Comparison of ENCODE assay signal across 1 cellular context in the genomic region with DNA sequence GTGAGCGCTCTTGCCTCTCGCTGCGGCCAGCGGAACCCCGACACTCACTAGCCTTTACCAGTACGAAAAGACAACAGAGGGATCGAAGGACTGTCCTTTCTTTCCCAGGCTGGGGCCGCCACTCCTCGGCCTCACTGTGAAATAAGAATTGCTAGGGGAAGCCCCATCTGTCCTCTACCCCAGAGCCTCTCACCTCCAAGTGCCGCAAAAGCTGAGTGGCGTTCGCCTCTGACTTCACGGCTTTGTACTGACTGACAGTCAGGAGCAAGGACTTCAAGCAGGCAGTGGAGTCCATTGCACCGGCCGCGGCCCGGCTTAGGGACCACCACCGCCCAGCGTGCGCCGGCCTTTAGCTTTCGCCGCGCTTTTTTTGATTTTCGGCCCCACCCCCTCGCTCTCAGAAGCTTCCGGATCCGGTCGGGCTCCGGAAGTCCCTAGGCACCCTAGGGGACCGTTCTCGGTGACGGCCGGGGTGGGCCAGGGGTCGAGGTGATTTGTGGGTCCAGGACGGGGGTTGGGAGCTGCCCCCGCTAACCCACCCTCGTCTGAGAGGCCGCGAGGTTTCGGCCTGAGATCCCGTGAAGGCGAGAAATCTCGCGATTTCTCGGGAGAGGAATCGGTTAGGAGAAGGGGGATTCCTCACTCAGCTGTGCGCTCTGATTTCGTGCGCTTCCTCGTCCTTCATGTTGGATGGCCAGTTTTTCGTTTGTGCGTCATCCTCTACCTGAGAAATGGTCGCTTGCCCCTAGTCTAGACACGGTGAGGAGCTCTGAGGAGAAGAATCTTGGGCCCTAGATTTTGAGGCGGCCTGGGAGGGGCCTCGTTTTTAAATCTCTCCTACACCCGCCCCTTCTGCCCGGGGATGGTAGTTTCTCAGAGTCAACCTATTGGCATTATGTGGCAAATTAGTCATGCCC.
TF ChIP-seq lines count a peak whose summit lies in the region.

A gene (minus strand): TSS at position 358 of the 917 bp plus-strand sequence. CDS start 63 bp downstream, at position 295.
A gene with protein sequence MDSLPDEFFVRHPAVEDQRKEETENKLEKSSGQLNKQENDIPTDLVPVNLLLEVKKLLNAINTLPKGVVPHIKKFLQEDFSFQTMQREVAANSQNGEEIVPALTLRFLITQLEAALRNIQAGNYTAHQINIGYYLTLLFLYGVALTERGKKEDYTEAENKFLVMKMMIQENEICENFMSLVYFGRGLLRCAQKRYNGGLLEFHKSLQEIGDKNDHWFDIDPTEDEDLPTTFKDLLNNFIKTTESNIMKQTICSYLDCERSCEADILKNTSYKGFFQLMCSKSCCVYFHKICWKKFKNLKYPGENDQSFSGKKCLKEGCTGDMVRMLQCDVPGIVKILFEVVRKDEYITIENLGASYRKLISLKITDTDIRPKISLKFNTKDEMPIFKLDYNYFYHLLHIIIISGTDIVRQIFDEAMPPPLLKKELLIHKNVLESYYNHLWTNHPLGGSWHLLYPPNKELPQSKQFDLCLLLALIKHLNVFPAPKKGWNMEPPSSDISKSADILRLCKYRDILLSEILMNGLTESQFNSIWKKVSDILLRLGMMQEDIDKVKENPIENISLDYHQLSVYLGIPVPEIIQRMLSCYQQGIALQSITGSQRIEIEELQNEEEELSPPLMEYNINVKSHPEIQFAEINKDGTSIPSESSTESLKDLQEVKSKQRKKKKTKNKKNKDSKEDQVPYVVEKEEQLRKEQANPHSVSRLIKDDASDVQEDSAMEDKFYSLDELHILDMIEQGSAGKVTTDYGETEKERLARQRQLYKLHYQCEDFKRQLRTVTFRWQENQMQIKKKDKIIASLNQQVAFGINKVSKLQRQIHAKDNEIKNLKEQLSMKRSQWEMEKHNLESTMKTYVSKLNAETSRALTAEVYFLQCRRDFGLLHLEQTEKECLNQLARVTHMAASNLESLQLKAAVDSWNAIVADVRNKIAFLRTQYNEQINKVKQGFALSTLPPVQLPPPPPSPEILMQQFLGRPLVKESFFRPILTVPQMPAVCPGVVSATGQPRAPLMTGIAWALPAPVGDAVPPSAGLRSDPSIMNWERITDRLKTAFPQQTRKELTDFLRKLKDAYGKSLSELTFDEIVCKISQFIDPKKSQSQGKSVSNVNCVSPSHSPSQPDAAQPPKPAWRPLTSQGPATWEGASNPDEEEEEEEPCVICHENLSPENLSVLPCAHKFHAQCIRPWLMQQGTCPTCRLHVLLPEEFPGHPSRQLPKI (plus strand): TSS at position 642 of the 917 bp plus-strand sequence. CDS start 15,685 bp downstream, outside the sequence.

TF ChIP-seq in HepG2, 621 proteins besides CTCF, POLR2A, EP300 and RAD21 (continued from another document and continues in another):
- TF ChIP-seq, protein P1, sequence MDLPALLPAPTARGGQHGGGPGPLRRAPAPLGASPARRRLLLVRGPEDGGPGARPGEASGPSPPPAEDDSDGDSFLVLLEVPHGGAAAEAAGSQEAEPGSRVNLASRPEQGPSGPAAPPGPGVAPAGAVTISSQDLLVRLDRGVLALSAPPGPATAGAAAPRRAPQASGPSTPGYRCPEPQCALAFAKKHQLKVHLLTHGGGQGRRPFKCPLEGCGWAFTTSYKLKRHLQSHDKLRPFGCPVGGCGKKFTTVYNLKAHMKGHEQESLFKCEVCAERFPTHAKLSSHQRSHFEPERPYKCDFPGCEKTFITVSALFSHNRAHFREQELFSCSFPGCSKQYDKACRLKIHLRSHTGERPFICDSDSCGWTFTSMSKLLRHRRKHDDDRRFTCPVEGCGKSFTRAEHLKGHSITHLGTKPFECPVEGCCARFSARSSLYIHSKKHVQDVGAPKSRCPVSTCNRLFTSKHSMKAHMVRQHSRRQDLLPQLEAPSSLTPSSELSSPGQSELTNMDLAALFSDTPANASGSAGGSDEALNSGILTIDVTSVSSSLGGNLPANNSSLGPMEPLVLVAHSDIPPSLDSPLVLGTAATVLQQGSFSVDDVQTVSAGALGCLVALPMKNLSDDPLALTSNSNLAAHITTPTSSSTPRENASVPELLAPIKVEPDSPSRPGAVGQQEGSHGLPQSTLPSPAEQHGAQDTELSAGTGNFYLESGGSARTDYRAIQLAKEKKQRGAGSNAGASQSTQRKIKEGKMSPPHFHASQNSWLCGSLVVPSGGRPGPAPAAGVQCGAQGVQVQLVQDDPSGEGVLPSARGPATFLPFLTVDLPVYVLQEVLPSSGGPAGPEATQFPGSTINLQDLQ (CRISPR knock-in tag; IDR thresholded peaks at IDR 0.05): no peak
- TF ChIP-seq, protein P2, sequence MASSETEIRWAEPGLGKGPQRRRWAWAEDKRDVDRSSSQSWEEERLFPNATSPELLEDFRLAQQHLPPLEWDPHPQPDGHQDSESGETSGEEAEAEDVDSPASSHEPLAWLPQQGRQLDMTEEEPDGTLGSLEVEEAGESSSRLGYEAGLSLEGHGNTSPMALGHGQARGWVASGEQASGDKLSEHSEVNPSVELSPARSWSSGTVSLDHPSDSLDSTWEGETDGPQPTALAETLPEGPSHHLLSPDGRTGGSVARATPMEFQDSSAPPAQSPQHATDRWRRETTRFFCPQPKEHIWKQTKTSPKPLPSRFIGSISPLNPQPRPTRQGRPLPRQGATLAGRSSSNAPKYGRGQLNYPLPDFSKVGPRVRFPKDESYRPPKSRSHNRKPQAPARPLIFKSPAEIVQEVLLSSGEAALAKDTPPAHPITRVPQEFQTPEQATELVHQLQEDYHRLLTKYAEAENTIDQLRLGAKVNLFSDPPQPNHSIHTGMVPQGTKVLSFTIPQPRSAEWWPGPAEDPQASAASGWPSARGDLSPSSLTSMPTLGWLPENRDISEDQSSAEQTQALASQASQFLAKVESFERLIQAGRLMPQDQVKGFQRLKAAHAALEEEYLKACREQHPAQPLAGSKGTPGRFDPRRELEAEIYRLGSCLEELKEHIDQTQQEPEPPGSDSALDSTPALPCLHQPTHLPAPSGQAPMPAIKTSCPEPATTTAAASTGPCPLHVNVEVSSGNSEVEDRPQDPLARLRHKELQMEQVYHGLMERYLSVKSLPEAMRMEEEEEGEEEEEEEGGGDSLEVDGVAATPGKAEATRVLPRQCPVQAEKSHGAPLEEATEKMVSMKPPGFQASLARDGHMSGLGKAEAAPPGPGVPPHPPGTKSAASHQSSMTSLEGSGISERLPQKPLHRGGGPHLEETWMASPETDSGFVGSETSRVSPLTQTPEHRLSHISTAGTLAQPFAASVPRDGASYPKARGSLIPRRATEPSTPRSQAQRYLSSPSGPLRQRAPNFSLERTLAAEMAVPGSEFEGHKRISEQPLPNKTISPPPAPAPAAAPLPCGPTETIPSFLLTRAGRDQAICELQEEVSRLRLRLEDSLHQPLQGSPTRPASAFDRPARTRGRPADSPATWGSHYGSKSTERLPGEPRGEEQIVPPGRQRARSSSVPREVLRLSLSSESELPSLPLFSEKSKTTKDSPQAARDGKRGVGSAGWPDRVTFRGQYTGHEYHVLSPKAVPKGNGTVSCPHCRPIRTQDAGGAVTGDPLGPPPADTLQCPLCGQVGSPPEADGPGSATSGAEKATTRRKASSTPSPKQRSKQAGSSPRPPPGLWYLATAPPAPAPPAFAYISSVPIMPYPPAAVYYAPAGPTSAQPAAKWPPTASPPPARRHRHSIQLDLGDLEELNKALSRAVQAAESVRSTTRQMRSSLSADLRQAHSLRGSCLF (CRISPR knock-in tag; IDR thresholded peaks at IDR 0.05; ENCODE audit: borderline replicate concordance): peak; percentile 56; the same call in 1 of the 2 replicates
- no peak for TF ChIP-seq SMC3 (IDR thresholded peaks at IDR 0.05; ENCODE audit: low read length)
- TF ChIP-seq, protein P3, sequence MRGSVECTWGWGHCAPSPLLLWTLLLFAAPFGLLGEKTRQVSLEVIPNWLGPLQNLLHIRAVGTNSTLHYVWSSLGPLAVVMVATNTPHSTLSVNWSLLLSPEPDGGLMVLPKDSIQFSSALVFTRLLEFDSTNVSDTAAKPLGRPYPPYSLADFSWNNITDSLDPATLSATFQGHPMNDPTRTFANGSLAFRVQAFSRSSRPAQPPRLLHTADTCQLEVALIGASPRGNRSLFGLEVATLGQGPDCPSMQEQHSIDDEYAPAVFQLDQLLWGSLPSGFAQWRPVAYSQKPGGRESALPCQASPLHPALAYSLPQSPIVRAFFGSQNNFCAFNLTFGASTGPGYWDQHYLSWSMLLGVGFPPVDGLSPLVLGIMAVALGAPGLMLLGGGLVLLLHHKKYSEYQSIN (CRISPR knock-in tag; IDR thresholded peaks at IDR 0.05; ENCODE audit: borderline replicate concordance): no peak
- no peak for TF ChIP-seq ZNF549 (CRISPR knock-in tag; IDR thresholded peaks at IDR 0.05)
- TF ChIP-seq ADNP (CRISPR knock-in tag; IDR thresholded peaks at IDR 0.05): no peak
- no peak for TF ChIP-seq RBM22 (optimal IDR thresholded peaks at IDR 0.05; ENCODE audit: low read length)
- TF ChIP-seq, protein P4, sequence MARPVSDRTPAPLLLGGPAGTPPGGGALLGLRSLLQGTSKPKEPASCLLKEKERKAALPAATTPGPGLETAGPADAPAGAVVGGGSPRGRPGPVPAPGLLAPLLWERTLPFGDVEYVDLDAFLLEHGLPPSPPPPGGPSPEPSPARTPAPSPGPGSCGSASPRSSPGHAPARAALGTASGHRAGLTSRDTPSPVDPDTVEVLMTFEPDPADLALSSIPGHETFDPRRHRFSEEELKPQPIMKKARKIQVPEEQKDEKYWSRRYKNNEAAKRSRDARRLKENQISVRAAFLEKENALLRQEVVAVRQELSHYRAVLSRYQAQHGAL (CRISPR knock-in tag; IDR thresholded peaks at IDR 0.05; ENCODE audit: not compliant biosample characterization): peak; percentile 86
- TF ChIP-seq TMF1 (CRISPR knock-in tag; IDR thresholded peaks at IDR 0.05; ENCODE audit: low read depth): 0 out of 2 replicates have a peak, but pooled peaks have one; percentile 45
- TF ChIP-seq KAT7 (CRISPR knock-in tag; IDR thresholded peaks at IDR 0.05; ENCODE audit: borderline replicate concordance): no peak
- TF ChIP-seq ZIK1 (CRISPR knock-in tag; IDR thresholded peaks at IDR 0.05; ENCODE audit: borderline replicate concordance, low read depth): no peak
- TF ChIP-seq ATM (IDR thresholded peaks at IDR 0.05; ENCODE audit: borderline replicate concordance): no peak
- peak; percentile 73; the same call in 1 of the 2 replicates for TF ChIP-seq ZNF274 (CRISPR knock-in tag; IDR thresholded peaks at IDR 0.05)
- TF ChIP-seq, protein P5, sequence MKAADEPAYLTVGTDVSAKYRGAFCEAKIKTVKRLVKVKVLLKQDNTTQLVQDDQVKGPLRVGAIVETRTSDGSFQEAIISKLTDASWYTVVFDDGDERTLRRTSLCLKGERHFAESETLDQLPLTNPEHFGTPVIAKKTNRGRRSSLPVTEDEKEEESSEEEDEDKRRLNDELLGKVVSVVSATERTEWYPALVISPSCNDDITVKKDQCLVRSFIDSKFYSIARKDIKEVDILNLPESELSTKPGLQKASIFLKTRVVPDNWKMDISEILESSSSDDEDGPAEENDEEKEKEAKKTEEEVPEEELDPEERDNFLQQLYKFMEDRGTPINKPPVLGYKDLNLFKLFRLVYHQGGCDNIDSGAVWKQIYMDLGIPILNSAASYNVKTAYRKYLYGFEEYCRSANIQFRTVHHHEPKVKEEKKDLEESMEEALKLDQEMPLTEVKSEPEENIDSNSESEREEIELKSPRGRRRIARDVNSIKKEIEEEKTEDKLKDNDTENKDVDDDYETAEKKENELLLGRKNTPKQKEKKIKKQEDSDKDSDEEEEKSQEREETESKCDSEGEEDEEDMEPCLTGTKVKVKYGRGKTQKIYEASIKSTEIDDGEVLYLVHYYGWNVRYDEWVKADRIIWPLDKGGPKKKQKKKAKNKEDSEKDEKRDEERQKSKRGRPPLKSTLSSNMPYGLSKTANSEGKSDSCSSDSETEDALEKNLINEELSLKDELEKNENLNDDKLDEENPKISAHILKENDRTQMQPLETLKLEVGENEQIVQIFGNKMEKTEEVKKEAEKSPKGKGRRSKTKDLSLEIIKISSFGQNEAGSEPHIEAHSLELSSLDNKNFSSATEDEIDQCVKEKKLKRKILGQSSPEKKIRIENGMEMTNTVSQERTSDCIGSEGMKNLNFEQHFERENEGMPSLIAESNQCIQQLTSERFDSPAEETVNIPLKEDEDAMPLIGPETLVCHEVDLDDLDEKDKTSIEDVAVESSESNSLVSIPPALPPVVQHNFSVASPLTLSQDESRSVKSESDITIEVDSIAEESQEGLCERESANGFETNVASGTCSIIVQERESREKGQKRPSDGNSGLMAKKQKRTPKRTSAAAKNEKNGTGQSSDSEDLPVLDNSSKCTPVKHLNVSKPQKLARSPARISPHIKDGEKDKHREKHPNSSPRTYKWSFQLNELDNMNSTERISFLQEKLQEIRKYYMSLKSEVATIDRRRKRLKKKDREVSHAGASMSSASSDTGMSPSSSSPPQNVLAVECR (CRISPR knock-in tag; IDR thresholded peaks at IDR 0.05; ENCODE audit: borderline replicate concordance): peak; percentile 100
- TF ChIP-seq NFKBIZ (CRISPR knock-in tag; IDR thresholded peaks at IDR 0.05): no peak
- TF ChIP-seq, protein P6, sequence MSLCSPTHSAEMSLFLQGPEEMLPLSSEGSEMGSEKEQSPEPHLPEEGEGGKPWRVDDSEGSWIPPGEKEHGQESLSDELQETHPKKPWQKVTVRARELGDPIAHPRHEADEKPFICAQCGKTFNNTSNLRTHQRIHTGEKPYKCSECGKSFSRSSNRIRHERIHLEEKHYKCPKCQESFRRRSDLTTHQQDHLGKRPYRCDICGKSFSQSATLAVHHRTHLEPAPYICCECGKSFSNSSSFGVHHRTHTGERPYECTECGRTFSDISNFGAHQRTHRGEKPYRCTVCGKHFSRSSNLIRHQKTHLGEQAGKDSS (CRISPR knock-in tag; IDR thresholded peaks at IDR 0.05; ENCODE audit: borderline replicate concordance, low read depth): peak; percentile 81; the same call in 1 of the 2 replicates
- 0 out of 2 replicates have a peak, but pooled peaks have one; percentile 44 for TF ChIP-seq ZNF235 (CRISPR knock-in tag; IDR thresholded peaks at IDR 0.05; ENCODE audit: borderline replicate concordance)
- TF ChIP-seq, protein P7, sequence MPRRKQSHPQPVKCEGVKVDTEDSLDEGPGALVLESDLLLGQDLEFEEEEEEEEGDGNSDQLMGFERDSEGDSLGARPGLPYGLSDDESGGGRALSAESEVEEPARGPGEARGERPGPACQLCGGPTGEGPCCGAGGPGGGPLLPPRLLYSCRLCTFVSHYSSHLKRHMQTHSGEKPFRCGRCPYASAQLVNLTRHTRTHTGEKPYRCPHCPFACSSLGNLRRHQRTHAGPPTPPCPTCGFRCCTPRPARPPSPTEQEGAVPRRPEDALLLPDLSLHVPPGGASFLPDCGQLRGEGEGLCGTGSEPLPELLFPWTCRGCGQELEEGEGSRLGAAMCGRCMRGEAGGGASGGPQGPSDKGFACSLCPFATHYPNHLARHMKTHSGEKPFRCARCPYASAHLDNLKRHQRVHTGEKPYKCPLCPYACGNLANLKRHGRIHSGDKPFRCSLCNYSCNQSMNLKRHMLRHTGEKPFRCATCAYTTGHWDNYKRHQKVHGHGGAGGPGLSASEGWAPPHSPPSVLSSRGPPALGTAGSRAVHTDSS (CRISPR knock-in tag; conservative IDR thresholded peaks at IDR 0.05): no peak
- no peak for TF ChIP-seq MAFF (IDR thresholded peaks at IDR 0.05; ENCODE audit: low read depth, low read length)
- no peak for TF ChIP-seq IKZF1 (IDR thresholded peaks at IDR 0.05)
- TF ChIP-seq ZNF644 (CRISPR knock-in tag; IDR thresholded peaks at IDR 0.05; ENCODE audit: low read depth): no peak; the same call in 1 of the 2 replicates
- TF ChIP-seq, protein P8, sequence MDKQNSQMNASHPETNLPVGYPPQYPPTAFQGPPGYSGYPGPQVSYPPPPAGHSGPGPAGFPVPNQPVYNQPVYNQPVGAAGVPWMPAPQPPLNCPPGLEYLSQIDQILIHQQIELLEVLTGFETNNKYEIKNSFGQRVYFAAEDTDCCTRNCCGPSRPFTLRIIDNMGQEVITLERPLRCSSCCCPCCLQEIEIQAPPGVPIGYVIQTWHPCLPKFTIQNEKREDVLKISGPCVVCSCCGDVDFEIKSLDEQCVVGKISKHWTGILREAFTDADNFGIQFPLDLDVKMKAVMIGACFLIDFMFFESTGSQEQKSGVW (CRISPR knock-in tag; IDR thresholded peaks at IDR 0.05; ENCODE audit: borderline replicate concordance): no peak
- no peak for TF ChIP-seq ZNF775 (CRISPR knock-in tag; IDR thresholded peaks at IDR 0.05; ENCODE audit: borderline replicate concordance)
- peak; percentile 78 for TF ChIP-seq PPARG (CRISPR knock-in tag; conservative IDR thresholded peaks at IDR 0.05)
- no peak for TF ChIP-seq ZBTB3 (CRISPR knock-in tag; IDR thresholded peaks at IDR 0.05; ENCODE audit: borderline replicate concordance, low read depth)
- no peak for TF ChIP-seq NFE2L2 (IDR thresholded peaks at IDR 0.05; ENCODE audit: low read length)
